Comparison of ENCODE assay signal across 8 cellular contexts in genomic region chr4:152679414-152680281, GRCh38. TPM values are rescaled to one million over a fixed set of nuclear protein-coding genes. Genes with fewer than 3 reads are reported as not detected.
DNase-seq lines count a peak whose midpoint lies in the region; ATAC-seq, FAIRE-seq and TF ChIP-seq lines count a peak whose summit lies in the region.

TSS of gene TMEM154 (minus strand) at chr4:152679997. CDS start at chr4:152679933, 64 bp downstream.

- peak; percentile 82 for DNase-seq in DMS153 treated with DMSO at 0.1 percent for 48 hours (lab: John Stamatoyannopoulos, UW; ENCODE audit: unreplicated experiment)
- peak; percentile 60 for DNase-seq in HTR-8/SVneo (ENCODE audit: insufficient read length, low spot score)
- peak in 36 of 56 donors; percentile 1 to 46 (median 18) for DNase-seq in amygdala (lab: John Stamatoyannopoulos, UW)
- DNase-seq in hepatic stellate cell (ENCODE audit: low spot score) = peak; percentile 36
- DNase-seq in retinal pigment epithelial cell (ENCODE audit: low read depth) = no peak
- DNase-seq in NCI-H128 (lab: John Stamatoyannopoulos, UW; ENCODE audit: unreplicated experiment) = no peak

- H3K4me3 ChIP-seq in retinal pigment epithelial cell (ENCODE audit: low read length) = peak within 1 kb of the TSS; percentile 64

- TF ChIP-seq CTCF in retinal pigment epithelial cell (conservative IDR thresholded peaks at IDR 0.05; ENCODE audit: low read depth, low read length) = no peak

- intact Hi-C loops in T-helper 1 cell treated with Interleukin-12 subunit alpha and Interleukin-12 subunit beta and Interleukin-4 antibody, amounts not matched to agents 30 ng/mL and 1 ng/mL, for 36 hours (cut with micrococcal nuclease) = loop anchor here (1.0 to 10.0 kb wide), 12 partner anchors 16 to 1582 kb away; partner anchors contain the start of genes ARFIP1, FBXW7, GATB and RPS3A

- peak; percentile 65 for ATAC-seq in GM21381 (IDR thresholded peaks at IDR 0.05; ENCODE audit: unreplicated experiment)

- no peak for FAIRE-seq in HTR-8/SVneo (lab: Jason Lieb, UNC)

RNA-seq across cellular contexts. Expression of gene TMEM154, which starts in this region (rescaled TPM):
- 33.0 and 39.4 TPM in 2 replicates for total RNA-seq in T-helper 1 cell treated with Interleukin-12 subunit alpha and Interleukin-12 subunit beta and Interleukin-4 antibody, amounts not matched to agents 30 ng/mL and 1 ng/mL, for 36 hours

Comparison
In these comparisons a context has a peak if more than half of its experiments do, and no peak if none do; other contexts are left out.
1. DNase-seq: peak in DMS153 treated with DMSO at 0.1 percent for 48 hours (single experiment), HTR-8/SVneo (single experiment), amygdala (36 of 56) and hepatic stellate cell (single experiment); none in retinal pigment epithelial cell (single experiment) and NCI-H128 (single experiment).